ENCODE assay signal across 8 cellular contexts in genomic region chr17:66755944-66756290, GRCh38.
"Had no signal": no experiment of that assay in that cellular context is flagged by ENCODE, and none has a peak within 500 bp of the region (broad histone marks: within the 10 kb centered on the region; RNA-seq: fewer than 3 reads in every experiment).

No MANE protein-coding gene starts in this region.

- H3K27ac ChIP-seq: GM23248, HL-60 had no signal

- DNase-seq: GM23248, GOT3, H7, HCEC 1CT, KBM-7 had no signal

- H3K27ac Mint-ChIP-seq: IgD-negative memory B cell had no signal

- H3K27me3 Mint-ChIP-seq: IgD-negative memory B cell had no signal

- ATAC-seq: HepG2 had no signal

- H3K36me3 Mint-ChIP-seq: IgD-negative memory B cell had no signal

- H3K4me3 ChIP-seq: GM23248 had no signal

- H3K4me1 Mint-ChIP-seq: IgD-negative memory B cell had no signal

- H3K4me3 Mint-ChIP-seq: IgD-negative memory B cell had no signal
